In the genomic region with DNA sequence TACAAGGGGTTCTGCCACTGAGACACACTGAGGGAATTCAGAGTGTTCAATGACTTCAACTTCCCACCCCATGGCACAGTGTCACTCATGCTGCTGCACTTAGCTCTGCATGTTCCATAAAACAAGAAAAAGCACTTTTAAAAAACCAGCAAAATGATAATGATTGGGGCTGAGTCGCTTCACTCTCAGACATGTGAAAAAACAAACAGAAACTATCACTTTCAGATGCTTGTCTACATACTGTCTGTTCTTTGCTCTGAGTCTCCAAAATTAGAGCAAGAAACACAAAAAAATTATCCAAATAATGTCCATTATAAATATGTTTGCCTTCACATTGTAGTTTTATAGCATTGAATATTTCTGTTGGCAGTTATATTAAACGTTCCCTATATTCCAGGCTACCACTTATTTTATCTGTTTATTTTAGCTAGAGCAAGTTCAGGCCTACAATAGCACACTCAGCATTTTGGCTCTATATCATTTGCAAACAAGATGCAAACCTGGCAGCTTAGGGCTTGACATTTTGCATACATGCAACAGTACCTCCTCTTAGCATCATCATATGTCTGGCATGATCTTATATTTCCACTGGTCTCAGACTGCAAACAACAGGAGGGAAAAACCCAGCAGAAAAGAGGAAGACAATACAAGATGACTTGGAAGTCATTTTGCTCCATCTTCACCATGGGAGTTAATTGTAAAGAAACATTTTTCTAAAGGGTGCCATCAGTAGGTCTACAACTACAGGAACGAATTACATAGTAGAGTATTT, we compare ENCODE assay signal across 22 cellular contexts.
A peak's percentile ranks its signal among the peaks of the same experiment; 100 is the strongest.
DNase-seq lines count a peak whose midpoint lies in the region; ATAC-seq lines count a peak whose summit lies in the region.
"Had no signal": no experiment of that assay in that cellular context is flagged by ENCODE, and none has a peak within 500 bp of the region (broad histone marks: within the 10 kb centered on the region; RNA-seq: fewer than 3 reads in every experiment).

No MANE protein-coding gene starts in this region.

- H3K4me1 Mint-ChIP-seq in activated T-helper 17 cell treated with anti-CD3 and anti-CD28 coated beads, Interleukin-2, amount 50 U/mL, for 72 hours, result no peaks in the 10 kb centered on the region
- H3K4me1 Mint-ChIP-seq: nephron progenitor cell had no signal

- H3K4me3 Mint-ChIP-seq in activated T-helper 17 cell treated with anti-CD3 and anti-CD28 coated beads, Interleukin-2, amount 50 U/mL, for 72 hours, result no peak overlapping the region
- H3K4me3 Mint-ChIP-seq: activated T-cell treated with anti-CD3 and anti-CD28 coated beads, Interleukin-2, amount 50 U/mL, for 4 hours; nephron progenitor cell had no signal

- H3K27ac Mint-ChIP-seq in activated T-helper 17 cell treated with anti-CD3 and anti-CD28 coated beads, Interleukin-2, amount 50 U/mL, for 72 hours, result no peak overlapping the region
- H3K27ac Mint-ChIP-seq: nephron progenitor cell had no signal

- H3K27me3 Mint-ChIP-seq in activated T-helper 17 cell treated with anti-CD3 and anti-CD28 coated beads, Interleukin-2, amount 50 U/mL, for 72 hours, result no peaks in the 10 kb centered on the region

- no peaks in the 10 kb centered on the region for H3K9me3 Mint-ChIP-seq in activated T-helper 17 cell treated with anti-CD3 and anti-CD28 coated beads, Interleukin-2, amount 50 U/mL, for 72 hours
- H3K9me3 Mint-ChIP-seq: activated T-cell treated with anti-CD3 and anti-CD28 coated beads, Interleukin-2, amount 50 U/mL, for 4 hours; nephron progenitor cell had no signal

- ATAC-seq in GM18858 (IDR thresholded peaks at IDR 0.05; ENCODE audit: unreplicated experiment) (peak; percentile 42), GM21390 (IDR thresholded peaks at IDR 0.05; ENCODE audit: unreplicated experiment) (peak; percentile 59), HG03342 (IDR thresholded peaks at IDR 0.05; ENCODE audit: unreplicated experiment) (peak; percentile 44)
- ATAC-seq in activated T-helper 17 cell treated with anti-CD3 and anti-CD28 coated beads, Interleukin-2, amount 50 U/mL, for 72 hours (replicated peaks), result peak; percentile 35
- ATAC-seq: activated T-cell treated with anti-CD3 and anti-CD28 coated beads, Interleukin-2, amount 50 U/mL, for 4 hours; gastrocnemius medialis had no signal

- DNase-seq in COLO829 (ENCODE audit: low spot score) (no peak), NCI-H1417 treated with DMSO at 0.1 percent for 48 hours (lab: John Stamatoyannopoulos, UW) (no peak), NCI-H2107 treated with DMSO at 0.1 percent for 48 hours (lab: John Stamatoyannopoulos, UW; ENCODE audit: unreplicated experiment) (no peak)
- no peak for DNase-seq in activated naive CD4-positive, alpha-beta T cell treated with anti-CD3 and anti-CD28 coated beads, Interleukin-2, amount 50 U/mL, for 16 hours
- DNase-seq: activated CD4-positive, alpha-beta T cell treated with anti-CD3 and anti-CD28 coated beads for 48 hours; activated T-cell treated with anti-CD3 and anti-CD28 coated beads, Interleukin-2, amount 50 U/mL, for 4 hours; Caco-2; dermis blood vessel endothelial cell; gastrocnemius medialis; hippocampal formation; NCI-H1694; NCI-H2171 treated with DMSO at 0.1 percent for 48 hours; NCI-H510A treated with DMSO at 0.1 percent for 48 hours; nephron progenitor cell; ovary; retina; Right ventricle myocardium superior; transverse colon had no signal

- H3K36me3 Mint-ChIP-seq in activated T-helper 17 cell treated with anti-CD3 and anti-CD28 coated beads, Interleukin-2, amount 50 U/mL, for 72 hours (ENCODE audit: low read depth), result no peaks in the 10 kb centered on the region
